8 cellular contexts compared by ENCODE assay signal in genomic region chrX:129653985-129654651, GRCh38. TPM values are rescaled to one million over a fixed set of nuclear protein-coding genes. Genes with fewer than 3 reads are reported as not detected.
DNase-seq lines count a peak whose midpoint lies in the region; ATAC-seq and TF ChIP-seq lines count a peak whose summit lies in the region.

No MANE protein-coding gene starts in this region.

- H3K36me3 Mint-ChIP-seq in T-helper 2 cell treated with Interferon-gamma antibody and Interleukin-4, amounts not matched to agents 5 μg/mL and 100 μg/mL, for 36 hours (ENCODE audit: low read depth), result no peaks in the 10 kb centered on the region

- H3K27ac ChIP-seq in esophagus squamous epithelium, result no peak overlapping the region

- H3K9me3 ChIP-seq in esophagus squamous epithelium (no peaks in the 10 kb centered on the region), neuron (ENCODE audit: low read length) (peaks cover 3% of the 10 kb centered on the region)

- H3K27ac Mint-ChIP-seq in T-helper 2 cell treated with Interferon-gamma antibody and Interleukin-4, amounts not matched to agents 5 μg/mL and 100 μg/mL, for 36 hours, result no peak overlapping the region

- peak; percentile 4 for DNase-seq in NCI-H2171 (lab: John Stamatoyannopoulos, UW)
- no peak for DNase-seq in NCI-H2171 treated with DMSO at 0.1 percent for 48 hours (lab: John Stamatoyannopoulos, UW)
- no peak for DNase-seq in T-helper 2 cell treated with Interferon-gamma antibody and Interleukin-4, amounts not matched to agents 5 μg/mL and 100 μg/mL, for 36 hours (ENCODE audit: low spot score)
- DNase-seq in esophagus squamous epithelium (lab: John Stamatoyannopoulos, UW), result no peak
- no peak for DNase-seq in inferior parietal cortex (ENCODE audit: extremely low spot score)
- no peak for DNase-seq in SKM-1 treated with dmso at 0.1 percent for 144 hours (lab: John Stamatoyannopoulos, UW; ENCODE audit: unreplicated experiment)

- H3K4me3 Mint-ChIP-seq in T-helper 2 cell treated with Interferon-gamma antibody and Interleukin-4, amounts not matched to agents 5 μg/mL and 100 μg/mL, for 36 hours, result peak overlapping the region; percentile 63

- peaks cover 28% of the 10 kb centered on the region for H3K27me3 Mint-ChIP-seq in T-helper 2 cell treated with Interferon-gamma antibody and Interleukin-4, amounts not matched to agents 5 μg/mL and 100 μg/mL, for 36 hours (ENCODE audit: low read depth)

- H3K36me3 ChIP-seq in esophagus squamous epithelium (no peaks in the 10 kb centered on the region), neuron (ENCODE audit: insufficient read depth, low read length) (no peaks in the 10 kb centered on the region)

- H3K4me3 ChIP-seq in esophagus squamous epithelium, result peak overlapping the region; percentile 29 to 62 (median 38)
- peak overlapping the region; percentile 58 for H3K4me3 ChIP-seq in neuron (ENCODE audit: low read length)

- intact Hi-C loops in esophagus squamous epithelium (cut with DNase I), result no loop called here

- TF ChIP-seq POLR2A in esophagus squamous epithelium (IDR thresholded peaks at IDR 0.05), result no peak

- peak overlapping the region; percentile 76 for H2AFZ ChIP-seq in neuron (ENCODE audit: low read depth, low read length)

- 0 to 60% methylated on average over 2 to 8 of the region's 57 CpGs for WGBS in esophagus squamous epithelium, 2 donors

- peak; percentile 63 for ATAC-seq in HG02759 (IDR thresholded peaks at IDR 0.05; ENCODE audit: unreplicated experiment)

- H3K27me3 ChIP-seq in esophagus squamous epithelium (peaks cover 0 to 24% (median 0%) of the 10 kb centered on the region in 4 donors), neuron (ENCODE audit: insufficient read depth, low read length) (no peaks in the 10 kb centered on the region)

- H3K4me1 Mint-ChIP-seq in T-helper 2 cell treated with Interferon-gamma antibody and Interleukin-4, amounts not matched to agents 5 μg/mL and 100 μg/mL, for 36 hours (ENCODE audit: low read depth), result peaks cover 5% of the 10 kb centered on the region

- no peaks in the 10 kb centered on the region for H3K9me3 Mint-ChIP-seq in T-helper 2 cell treated with Interferon-gamma antibody and Interleukin-4, amounts not matched to agents 5 μg/mL and 100 μg/mL, for 36 hours

- peaks cover 9 to 24% (median 11%) of the 10 kb centered on the region in 3 donors for H3K4me1 ChIP-seq in esophagus squamous epithelium
- H3K4me1 ChIP-seq in neuron (ENCODE audit: insufficient read depth, low read length), result peaks cover 13% of the 10 kb centered on the region

- TF ChIP-seq CTCF in esophagus squamous epithelium (IDR thresholded peaks at IDR 0.05), result no peak

RNA-seq across cellular contexts. Expression of gene APLN, which starts 0.6 kb away (rescaled TPM):
- total RNA-seq in esophagus squamous epithelium, result under 1 TPM; 0.09 to 0.53 (median 0.44) TPM
